ENCODE assay signal across 8 cellular contexts in genomic region chr17:51258756-51259573, GRCh38. TPM values are rescaled to one million over a fixed set of nuclear protein-coding genes. Genes with fewer than 3 reads are reported as not detected.
A peak's percentile ranks its signal among the peaks of the same experiment; 100 is the strongest.
DNase-seq lines count a peak whose midpoint lies in the region; ATAC-seq, FAIRE-seq and TF ChIP-seq lines count a peak whose summit lies in the region.

No MANE protein-coding gene starts in this region.

- no peak for ATAC-seq in HG02798 (IDR thresholded peaks at IDR 0.05; ENCODE audit: poor library complexity, unreplicated experiment)
- ATAC-seq in HG02678 (IDR thresholded peaks at IDR 0.05; ENCODE audit: unreplicated experiment): no peak

- peak overlapping the region; percentile 88 for H3K4ac ChIP-seq in H1 (replicated peaks; ENCODE audit: insufficient read length, low read depth, low read length)

- POLR2A ChIA-PET in H1 (lab: Charles Lee; ENCODE audit: partially characterized antibody): interaction anchor here (0.7 to 6.2 kb wide), 10 partner anchors 8 to 213 kb away, joined by 3 to 43 read pairs (median 4); partner anchors contain the start of gene NME2

- FAIRE-seq in H1 (lab: Jason Lieb, UNC): no peak

- H3K9me3 ChIP-seq in H1 (ENCODE audit: insufficient read depth in 2 of 2, low read depth in 1 of 2, low read length in 1 of 2) (no peaks in the 10 kb centered on the region), muscle layer of duodenum (ENCODE audit: control insufficient read depth in 1 of 2, low read length in 2 of 2) (no peaks in the 10 kb centered on the region), vagina (no peaks in the 10 kb centered on the region)

- peak overlapping the region; percentile 74 for H3K56ac ChIP-seq in H1 (replicated peaks; ENCODE audit: insufficient read length, low read depth, low read length)

- H2AK5ac ChIP-seq in H1 (ENCODE audit: low read depth, low read length): no peak overlapping the region; the same call in 1 of the 2 replicates

- peaks cover 13% of the 10 kb centered on the region for H3K23me2 ChIP-seq in H1 (ENCODE audit: low read depth, low read length)

- H2BK20ac ChIP-seq in H1 (ENCODE audit: low read length): no peak overlapping the region

- peak overlapping the region; percentile 56 to 98 (median 90) for H3K9ac ChIP-seq in H1 (replicated peaks in 1 of 4; ENCODE audit: extremely low read depth in 1 of 4, low read depth in 3 of 4, low read length in 3 of 4)

- peaks cover 53 to 86% of the 10 kb centered on the region in 2 experiments for H3K79me2 ChIP-seq in H1 (ENCODE audit: control insufficient read depth in 1 of 2, insufficient read depth in 2 of 2, low read length in 2 of 2)

- H3K4me2 ChIP-seq in H1 (ENCODE audit: insufficient read depth in 1 of 2, low read depth in 2 of 2, low read length in 2 of 2): peak overlapping the region; percentile 80 to 92

- TF ChIP-seq CTCF in GM12875 (IDR thresholded peaks at IDR 0.05; ENCODE audit: borderline replicate concordance, insufficient read depth, low read depth, low read length): no peak
- no peak for TF ChIP-seq CTCF in H1 (IDR thresholded peaks at IDR 0.05; ENCODE audit: control extremely low read depth in 1 of 3, insufficient read depth in 1 of 3, low read depth in 1 of 3, low read length in 3 of 3)
- TF ChIP-seq CTCF in vagina (IDR thresholded peaks at IDR 0.05): no peak

- H3K4me3 ChIP-seq in GM12875 (ENCODE audit: low read depth, low read length) (peak overlapping the region; percentile 80), H1 (ENCODE audit: extremely low read depth in 1 of 4, insufficient read depth in 2 of 4, low read depth in 3 of 4, low read length in 4 of 4) (peak overlapping the region; percentile 83 to 96 (median 92)), muscle layer of duodenum (ENCODE audit: low read depth in 1 of 2, low read length in 2 of 2) (peak overlapping the region; percentile 94 to 99), vagina (peak overlapping the region; percentile 85 to 100)

- intact Hi-C loops in vagina (cut with DNase I): no loop called here

- no peak overlapping the region for H2BK15ac ChIP-seq in H1 (ENCODE audit: low read length)

- TF ChIP-seq EP300 in H1 (IDR thresholded peaks at IDR 0.05; ENCODE audit: borderline replicate concordance in 1 of 2, low read depth in 2 of 2, low read length in 2 of 2): no peak

- WGBS in H1 (ENCODE audit: extremely low coverage in 1 of 2, insufficient coverage in 1 of 2, insufficient read length in 1 of 2, insufficient replicate concordance in 2 of 2, low coverage in 1 of 2, low lambda C conversion rate in 2 of 2, missing lambda C conversion rate in 1 of 2), 2 experiments: 4% methylated on average over 18 of the region's 18 CpGs; no CpG with 5 or more reads in 1 of the 2 experiments

- no peaks in the 10 kb centered on the region for H3K27me3 ChIP-seq in H1 (replicated peaks in 1 of 4; ENCODE audit: control insufficient read depth in 3 of 4, extremely low read depth in 1 of 4, insufficient read depth in 3 of 4, low read length in 3 of 4)
- no peaks in the 10 kb centered on the region for H3K27me3 ChIP-seq in muscle layer of duodenum (ENCODE audit: low read depth, low read length)
- H3K27me3 ChIP-seq in vagina: no peaks in the 10 kb centered on the region

- in situ Hi-C loops in ACHN (cut with HindIII; ENCODE audit: low pct_ligation_motif_present, low pct_unique_long_range_greater_than_20kb, low sequenced_read_pairs): no loop called here

- H3K79me1 ChIP-seq in H1 (ENCODE audit: low read depth, low read length): peaks cover 11% of the 10 kb centered on the region; the same call in 1 of the 2 replicates

- peak overlapping the region; percentile 100 for H2BK5ac ChIP-seq in H1 (ENCODE audit: low read depth, low read length)

- H4K5ac ChIP-seq in H1 (ENCODE audit: insufficient read length, low read depth, low read length): peak overlapping the region; percentile 41

- peak overlapping the region; percentile 97; the same call in 1 of the 2 replicates for H4K8ac ChIP-seq in H1 (ENCODE audit: extremely low read depth, insufficient read depth, low read length)

- CTCF ChIA-PET in H1 (lab: Charles Lee; ENCODE audit: partially characterized antibody): no interaction called here

- peaks cover 0 to 35% (median 7%) of the 10 kb centered on the region in 4 experiments; a peak in 6 of 8 replicates for H3K36me3 ChIP-seq in H1 (ENCODE audit: control insufficient read depth in 2 of 4, insufficient read depth in 4 of 4, low read length in 3 of 4)
- H3K36me3 ChIP-seq in muscle layer of duodenum (ENCODE audit: control insufficient read depth in 1 of 2, insufficient read depth in 2 of 2, low read length in 2 of 2): peaks cover 8 to 10% of the 10 kb centered on the region in 2 donors
- peaks cover 0 to 8% of the 10 kb centered on the region in 2 donors for H3K36me3 ChIP-seq in vagina

- no peak overlapping the region for H3K14ac ChIP-seq in H1 (ENCODE audit: insufficient read length)

- H2BK12ac ChIP-seq in H1 (ENCODE audit: low read depth, low read length): no peak overlapping the region

- no peak overlapping the region for H3K23ac ChIP-seq in H1 (ENCODE audit: insufficient read length)

- peaks cover 14 to 23% of the 10 kb centered on the region in 2 experiments for H4K20me1 ChIP-seq in H1 (replicated peaks in 1 of 2; ENCODE audit: control insufficient read depth in 1 of 2, insufficient read depth in 2 of 2, low read length in 2 of 2)

- peak overlapping the region; percentile 66; the same call in 1 of the 2 replicates for H3K18ac ChIP-seq in H1 (ENCODE audit: extremely low read depth, low read length)

- H3K27ac ChIP-seq in H1 (ENCODE audit: low read depth, low read length) (peak overlapping the region; percentile 98), muscle layer of duodenum (ENCODE audit: low read length) (peak overlapping the region; percentile 99), vagina (peak overlapping the region; percentile 98)

- no peak for TF ChIP-seq RAD21 in H1 (IDR thresholded peaks at IDR 0.05 in 1 of 2, conservative IDR thresholded peaks at IDR 0.05 in 1 of 2; ENCODE audit: low read depth in 2 of 2, low read length in 2 of 2)

- H2AFZ ChIP-seq in H1 (ENCODE audit: low read length): no peak overlapping the region

- no peak overlapping the region for H2BK120ac ChIP-seq in H1 (replicated peaks; ENCODE audit: low read depth, low read length)

- H4K91ac ChIP-seq in H1 (replicated peaks; ENCODE audit: insufficient read length, low read length): peak overlapping the region; percentile 72

- TF ChIP-seq POLR2A in H1 (IDR thresholded peaks at IDR 0.05; ENCODE audit: control extremely low read depth in 1 of 2, low read depth in 2 of 2, low read length in 2 of 2): no peak; a peak in 1 of 3 replicates
- TF ChIP-seq POLR2A in vagina (IDR thresholded peaks at IDR 0.05): no peak

- peak; percentile 34 for DNase-seq in ACHN
- DNase-seq in SK-N-DZ (ENCODE audit: low spot score): peak; percentile 15
- no peak for DNase-seq in H1 (ENCODE audit: low read depth in 1 of 2, low spot score in 2 of 2)
- no peak for DNase-seq in vagina (ENCODE audit: extremely low spot score in 2 of 2)

- H3K4me1 ChIP-seq in H1 (replicated peaks in 1 of 4; ENCODE audit: control insufficient read depth in 3 of 4, insufficient read depth in 4 of 4, low read length in 3 of 4): peaks cover 1 to 6% (median 3%) of the 10 kb centered on the region in 4 experiments; a peak in 3 of 7 replicates
- H3K4me1 ChIP-seq in muscle layer of duodenum (ENCODE audit: control insufficient read depth in 1 of 2, insufficient read depth in 2 of 2, low read length in 2 of 2): peaks cover 12 to 41% of the 10 kb centered on the region in 2 donors
- H3K4me1 ChIP-seq in vagina: peaks cover 70% of the 10 kb centered on the region

TF ChIP-seq in H1, 55 proteins besides CTCF, POLR2A, EP300 and RAD21 (continues in another document):
- TF ChIP-seq BCL11A (IDR thresholded peaks at IDR 0.05; ENCODE audit: low read depth in 2 of 2, low read length in 2 of 2): no peak
- TF ChIP-seq CBX8 (IDR thresholded peaks at IDR 0.05; ENCODE audit: borderline replicate concordance, low read depth, low read length): no peak
- TF ChIP-seq EGR1 (IDR thresholded peaks at IDR 0.05; ENCODE audit: borderline replicate concordance, low read depth, low read length): no peak
- no peak for TF ChIP-seq KDM4A (IDR thresholded peaks at IDR 0.05; ENCODE audit: low read depth, low read length, severe bottlenecking)
- peak in 1 of 2 experiments; percentile 48; a peak in 1 of 4 replicates for TF ChIP-seq HDAC2 (IDR thresholded peaks at IDR 0.05; ENCODE audit: borderline replicate concordance in 1 of 2, low read depth in 2 of 2, low read length in 2 of 2)
- no peak for TF ChIP-seq EZH2 (IDR thresholded peaks at IDR 0.05; ENCODE audit: low read depth, low read length, severe bottlenecking)
- no peak for TF ChIP-seq CEBPB (IDR thresholded peaks at IDR 0.05; ENCODE audit: low read depth, low read length)
- TF ChIP-seq KDM5A (IDR thresholded peaks at IDR 0.05; ENCODE audit: low read length): no peak
- no peak for TF ChIP-seq ASH2L (IDR thresholded peaks at IDR 0.05; ENCODE audit: low read length)
- no peak for TF ChIP-seq CBX5 (IDR thresholded peaks at IDR 0.05; ENCODE audit: low read depth, low read length)

RNA-seq across cellular contexts. Expression of gene MBTD1, which starts 0.9 kb away (rescaled TPM):
- 33.0 and 37.0 TPM in 2 replicates for polyA plus RNA-seq in SK-N-DZ (2014; cell fraction: cytosol; rRNA removed)
- 31.9 and 52.7 TPM in 2 replicates for polyA plus RNA-seq in SK-N-DZ (2014; cell fraction: nucleus; rRNA removed)
- 51.4 TPM in 2 replicates for total RNA-seq in H1 (2021; fragmentation: NEBNext Ultra II Directional; extraction: Animal tissue kit (Norgen Biotek cat#: 25700))
- polyA plus RNA-seq in H1 (2011; rRNA removed): 10.9 and 20.3 TPM in 2 replicates
- polyA plus RNA-seq in H1 (2011; cell fraction: cytosol; rRNA removed): 22.4 TPM
- 9.3 TPM for polyA plus RNA-seq in H1 (2011; cell fraction: nucleus; rRNA removed)
- 17.7 to 36.7 TPM (median 25.0 TPM) in 4 replicates for polyA plus RNA-seq in H1 (2012, experiment 1 of 2)
- 1.8 TPM for polyA plus RNA-seq in H1 (2012, experiment 2 of 2)
- 21.6 TPM for polyA plus RNA-seq in H1 (2013, experiment 1 of 2)
- polyA plus RNA-seq in H1 (2013, experiment 2 of 2): 20.7 TPM
- 31.9 and 42.1 TPM in 2 replicates for polyA minus RNA-seq in H1 (2011; rRNA and poly(A)+ RNA removed)
- polyA minus RNA-seq in H1 (2011; cell fraction: cytosol; rRNA and poly(A)+ RNA removed): 22.8 TPM
- polyA minus RNA-seq in H1 (2011; cell fraction: nucleus; rRNA and poly(A)+ RNA removed): 49.7 TPM
- 20.1 TPM for total RNA-seq in vagina

RNA-seq across cellular contexts. Expression of gene UTP18, which starts 1.4 kb away (rescaled TPM):
- polyA plus RNA-seq in SK-N-DZ (2014; cell fraction: cytosol; rRNA removed): 119 and 126 TPM in 2 replicates
- polyA plus RNA-seq in SK-N-DZ (2014; cell fraction: nucleus; rRNA removed): 74.4 and 99.1 TPM in 2 replicates
- total RNA-seq in H1 (2021; fragmentation: NEBNext Ultra II Directional; extraction: Animal tissue kit (Norgen Biotek cat#: 25700)): 79.6 and 85.7 TPM in 2 replicates
- polyA plus RNA-seq in H1 (2011; rRNA removed): 11.3 and 17.9 TPM in 2 replicates
- 35.0 TPM for polyA plus RNA-seq in H1 (2011; cell fraction: cytosol; rRNA removed)
- polyA plus RNA-seq in H1 (2011; cell fraction: nucleus; rRNA removed): 8.4 TPM
- polyA plus RNA-seq in H1 (2012, experiment 1 of 2): 51.7 to 77.2 TPM (median 55.6 TPM) in 4 replicates
- 15.4 TPM for polyA plus RNA-seq in H1 (2012, experiment 2 of 2)
- polyA plus RNA-seq in H1 (2013, experiment 1 of 2): 55.7 TPM
- 56.7 TPM for polyA plus RNA-seq in H1 (2013, experiment 2 of 2)
- 14.1 and 17.6 TPM in 2 replicates for polyA minus RNA-seq in H1 (2011; rRNA and poly(A)+ RNA removed)
- 15.3 TPM for polyA minus RNA-seq in H1 (2011; cell fraction: cytosol; rRNA and poly(A)+ RNA removed)
- polyA minus RNA-seq in H1 (2011; cell fraction: nucleus; rRNA and poly(A)+ RNA removed): 19.3 TPM
- 25.3 TPM for total RNA-seq in vagina

Comparison
In these comparisons a context has a peak if more than half of its experiments do, and no peak if none do; other contexts are left out.
1. DNase-seq: peak in ACHN (single experiment) and SK-N-DZ (single experiment); none in H1 (0 of 2) and vagina (0 of 2).
2. Peak in every context shown above with its lines, with median percentiles within 50 percentile points of each other: H3K4me3 ChIP-seq and H3K27ac ChIP-seq.